Comparison of ENCODE assay signal across 12 cellular contexts in the genomic region with DNA sequence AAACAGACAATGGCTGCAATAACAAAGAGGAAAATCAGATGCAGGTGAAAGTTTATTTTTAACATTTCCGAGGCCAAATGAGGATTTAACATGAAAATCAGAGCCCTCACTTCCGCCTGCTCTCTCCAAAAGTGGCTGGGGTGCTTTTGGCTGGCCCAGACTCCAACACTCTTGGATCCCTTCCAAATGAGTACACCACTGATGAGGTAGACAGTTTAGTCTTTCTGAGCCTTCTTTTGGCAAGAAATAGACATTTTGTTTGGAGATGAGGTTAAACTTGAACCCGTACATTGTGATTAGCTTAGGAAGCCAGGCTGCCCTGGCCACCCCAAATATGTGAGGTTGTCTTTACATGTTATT.
"Had no signal": no experiment of that assay in that cellular context is flagged by ENCODE, and none has a peak within 500 bp of the region (broad histone marks: within the 10 kb centered on the region; RNA-seq: fewer than 3 reads in every experiment).

No MANE protein-coding gene starts in this region.

- H3K4me3 ChIP-seq: tibial nerve, vagina had no signal

- DNase-seq: activated B cell treated with CpG ODN at 0.5 μM for 24 hours; activated CD4-positive, alpha-beta T cell treated with anti-CD3 and anti-CD28 coated beads for 48 hours; activated CD8-positive, alpha-beta T cell treated with anti-CD3 and anti-CD28 coated beads, Interleukin-2, amount 10 ng/mL, durations not matched to agents 7 days and 5 days; activated naive CD4-positive, alpha-beta T cell treated with Interleukin-2 at 50 U/mL for 16 hours; activated T-cell treated with anti-CD3 and anti-CD28 coated beads for 4 hours; aorta; effector CD8-positive, alpha-beta T cell; foreskin keratinocyte; glutamatergic neuron; stimulated activated CD4-positive, alpha-beta T cell treated with anti-CD3 and anti-CD28 coated beads, Interleukin-2, amount 100 ng/mL, for 48 hours had no signal
